23 cellular contexts compared by ENCODE assay signal in the genomic region with DNA sequence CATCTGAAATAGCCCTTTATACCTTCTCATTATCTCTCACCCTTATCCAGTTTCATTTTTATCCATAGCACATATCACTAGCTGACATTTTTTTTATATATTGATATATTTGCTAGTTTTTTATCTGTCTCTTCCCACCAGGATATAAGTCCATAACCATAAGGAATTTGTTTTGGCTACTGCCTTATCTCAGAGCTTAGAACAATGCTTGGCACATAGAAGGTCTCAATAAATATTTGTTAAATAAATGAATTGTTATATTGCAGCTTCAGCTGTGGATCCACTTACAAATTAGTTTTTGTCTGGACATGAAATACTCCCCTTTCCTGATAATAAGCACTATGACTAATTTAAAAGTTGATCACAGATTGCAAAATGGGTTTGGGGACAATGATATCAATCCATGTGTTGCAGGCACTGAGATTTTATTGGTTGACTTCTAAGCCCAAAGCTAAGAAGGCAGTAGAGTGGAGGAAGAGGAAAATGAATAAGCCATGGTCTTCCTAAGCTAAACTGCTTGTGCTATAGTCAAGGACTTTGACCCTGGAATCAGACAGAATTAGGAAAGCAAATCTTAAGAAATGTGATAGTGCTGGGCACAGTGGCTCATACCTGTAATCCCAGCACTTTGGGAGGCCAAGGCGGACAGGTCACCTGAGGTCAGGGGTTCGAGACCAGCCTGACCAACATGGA.
"Had no signal": no experiment of that assay in that cellular context is flagged by ENCODE, and none has a peak within 500 bp of the region (broad histone marks: within the 10 kb centered on the region; RNA-seq: fewer than 3 reads in every experiment).

No MANE protein-coding gene starts in this region.

- H3K4me1 ChIP-seq: prostate gland, spleen had no signal

- H3K4me3 ChIP-seq: esophagus squamous epithelium, hepatocyte, lung, prostate gland, right lobe of liver, spleen, thoracic aorta had no signal

- DNase-seq: cortex of kidney; effector memory CD8-positive, alpha-beta T cell; esophagus squamous epithelium; foreskin melanocyte; kidney; left cardiac atrium; left ventricle myocardium superior; mesenchymal stem cell; midbrain; naive B cell; occipital lobe; retina; right lobe of liver; spleen; stimulated activated CD4-positive, alpha-beta T cell treated with anti-CD3 and anti-CD28 coated beads, Interleukin-15, amount 100 ng/mL, for 24 hours; stimulated activated CD4-positive, alpha-beta T cell treated with anti-CD3 and anti-CD28 coated beads, Interleukin-1b, Interleukin-23, amount 100 ng/mL, for 48 hours; stimulated activated CD4-positive, alpha-beta T cell treated with anti-CD3 and anti-CD28 coated beads, Interleukin-4, amount 100 ng/mL, for 24 hours had no signal

- H3K27me3 ChIP-seq: esophagus squamous epithelium, hepatocyte, right lobe of liver, spleen had no signal

- H3K27ac ChIP-seq: esophagus squamous epithelium, hepatocyte, parathyroid adenoma, prostate gland, right lobe of liver, spleen, thoracic aorta had no signal

- ATAC-seq: effector memory CD8-positive, alpha-beta T cell; left cardiac atrium; left ventricle myocardium superior; right lobe of liver; stimulated activated memory B cell treated with anti-CD40 and anti-IgM and Interleukin-4, amounts not matched to agents 10 μg/mL and 1 μg/mL and 100 μg/mL, for 72 hours had no signal

- H3K9me3 ChIP-seq: esophagus squamous epithelium, prostate gland, right lobe of liver, thoracic aorta had no signal

- H3K36me3 ChIP-seq: esophagus squamous epithelium, prostate gland, right lobe of liver, spleen, thoracic aorta had no signal
